ENCODE assay signal across 8 cellular contexts in the genomic region with DNA sequence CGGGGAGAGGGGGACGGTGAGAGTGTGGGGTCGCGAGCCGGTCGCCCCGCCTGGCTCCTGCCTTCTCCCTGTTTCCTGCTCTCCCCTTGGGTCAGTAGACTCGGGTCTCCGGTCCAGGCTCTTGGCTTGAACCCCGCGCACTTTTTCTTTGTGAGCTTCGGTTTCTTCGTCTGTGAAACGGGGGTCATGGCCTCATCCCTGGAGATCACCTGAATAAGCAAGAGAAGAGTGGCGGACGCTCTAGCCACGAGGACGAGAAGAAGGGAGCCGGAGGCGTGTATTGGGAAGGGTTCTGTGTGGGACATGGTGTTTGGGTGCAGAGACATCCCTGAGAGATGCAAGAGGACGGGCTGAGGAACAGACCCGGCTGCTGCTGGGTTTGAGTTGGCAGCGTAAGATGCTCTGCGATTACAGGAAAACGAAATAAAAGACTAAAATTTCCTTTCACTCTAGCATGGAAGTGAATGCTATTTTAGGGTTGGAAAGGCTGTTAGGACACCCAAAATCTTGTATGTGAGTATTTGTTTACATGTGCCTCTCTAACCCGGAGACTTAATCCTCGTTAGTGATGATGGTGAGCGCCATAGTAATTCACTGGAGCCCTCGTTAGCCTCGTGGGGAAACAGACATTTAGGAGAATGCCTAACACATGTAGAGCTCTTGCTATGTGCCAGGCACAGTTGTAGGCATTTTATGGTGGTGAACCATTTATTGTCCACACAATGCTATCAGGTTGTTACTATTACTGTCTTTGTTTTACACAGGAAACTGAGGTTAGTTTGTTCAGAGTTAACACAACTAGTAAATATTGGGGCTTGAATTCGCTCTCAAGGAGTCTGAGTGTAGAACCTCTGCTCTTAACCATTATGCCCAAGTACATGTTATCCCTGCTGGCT. TPM values are rescaled to one million over a fixed set of nuclear protein-coding genes. Genes with fewer than 3 reads are reported as not detected.
DNase-seq lines count a peak whose midpoint lies in the region; ATAC-seq and TF ChIP-seq lines count a peak whose summit lies in the region.

No MANE protein-coding gene starts in this region.

- H3K9me3 Mint-ChIP-seq in activated CD4-positive, alpha-beta memory T cell treated with anti-CD3 and anti-CD28 coated beads for 36 hours: no peaks in the 10 kb centered on the region
- no peaks in the 10 kb centered on the region for H3K9me3 Mint-ChIP-seq in stimulated activated naive B cell treated with anti-CD40 and anti-IgM and Interleukin-4, amounts not matched to agents 10 μg/mL and 1 μg/mL and 100 μg/mL, for 72 hours

- CTCF ChIA-PET in activated CD4-positive, alpha-beta memory T cell treated with anti-CD3 and anti-CD28 coated beads for 36 hours (lab: Charles Lee): interaction anchor here (1.0 to 3.1 kb wide), 22 partner anchors 7 to 241 kb away, joined by 3 to 42 read pairs (median 6); partner anchors contain the start of genes C16orf54 and PAGR1

- peak overlapping the region; percentile 100 for H3K4me3 Mint-ChIP-seq in activated CD4-positive, alpha-beta memory T cell treated with anti-CD3 and anti-CD28 coated beads for 36 hours
- H3K4me3 Mint-ChIP-seq in stimulated activated naive B cell treated with anti-CD40 and anti-IgM and Interleukin-4, amounts not matched to agents 10 μg/mL and 1 μg/mL and 100 μg/mL, for 72 hours: peak overlapping the region; percentile 97

- H3K4me1 Mint-ChIP-seq in activated CD4-positive, alpha-beta memory T cell treated with anti-CD3 and anti-CD28 coated beads for 36 hours (ENCODE audit: low read depth): peaks cover 35% of the 10 kb centered on the region
- peaks cover 20 to 41% of the 10 kb centered on the region in 2 donors for H3K4me1 Mint-ChIP-seq in stimulated activated naive B cell treated with anti-CD40 and anti-IgM and Interleukin-4, amounts not matched to agents 10 μg/mL and 1 μg/mL and 100 μg/mL, for 72 hours

- in situ Hi-C loops in GM13976 (cut with MboI; ENCODE audit: low sequenced_read_pairs, unreplicated experiment): no loop called here

- peak overlapping the region; percentile 97 for H3K27ac Mint-ChIP-seq in activated CD4-positive, alpha-beta memory T cell treated with anti-CD3 and anti-CD28 coated beads for 36 hours
- H3K27ac Mint-ChIP-seq in stimulated activated naive B cell treated with anti-CD40 and anti-IgM and Interleukin-4, amounts not matched to agents 10 μg/mL and 1 μg/mL and 100 μg/mL, for 72 hours: peak overlapping the region; percentile 98

- POLR2A ChIA-PET in activated CD4-positive, alpha-beta memory T cell treated with anti-CD3 and anti-CD28 coated beads for 36 hours (lab: Charles Lee): interaction anchor here (0.6 to 2.7 kb wide), 18 partner anchors 11 to 204 kb away, joined by 3 to 29 read pairs (median 4); partner anchors contain the start of genes C16orf54, HIRIP3, KCTD13 and MAZ

- intact Hi-C loops in activated CD4-positive, alpha-beta memory T cell treated with anti-CD3 and anti-CD28 coated beads for 36 hours (cut with micrococcal nuclease): loop anchor here (1.0 to 2.0 kb wide), 4 partner anchors 14 to 90 kb away; partner anchors contain the start of gene C16orf54

- peak; percentile 26 for DNase-seq in EH (ENCODE audit: low read depth)
- DNase-seq in activated CD4-positive, alpha-beta memory T cell treated with anti-CD3 and anti-CD28 coated beads for 36 hours: no peak
- DNase-seq in stimulated activated naive B cell treated with anti-CD40 and anti-IgM and Interleukin-4, amounts not matched to agents 10 μg/mL and 1 μg/mL and 100 μg/mL, for 72 hours: no peak
- no peak for DNase-seq in activated CD4-positive, alpha-beta T cell treated with anti-CD3 and anti-CD28 coated beads for 4 hours
- no peak for DNase-seq in GM13976 (ENCODE audit: low spot score)

- ATAC-seq in HG02678 (IDR thresholded peaks at IDR 0.05; ENCODE audit: unreplicated experiment) (peak; percentile 25), GM21723 (IDR thresholded peaks at IDR 0.05; ENCODE audit: unreplicated experiment) (no peak)
- peak; percentile 2 to 21 for ATAC-seq in stimulated activated naive B cell treated with anti-CD40 and anti-IgM and Interleukin-4, amounts not matched to agents 10 μg/mL and 1 μg/mL and 100 μg/mL, for 72 hours (replicated peaks)

- TF ChIP-seq CTCF in GM13976 (IDR thresholded peaks at IDR 0.05; ENCODE audit: borderline replicate concordance, control extremely low read depth, extremely low read depth, insufficient read depth, missing control alignments): no peak

- H3K4me3 ChIP-seq in iPS-11a (ENCODE audit: low read depth, low read length): peak overlapping the region; percentile 98

- H3K27me3 Mint-ChIP-seq in activated CD4-positive, alpha-beta memory T cell treated with anti-CD3 and anti-CD28 coated beads for 36 hours: no peaks in the 10 kb centered on the region
- H3K27me3 Mint-ChIP-seq in stimulated activated naive B cell treated with anti-CD40 and anti-IgM and Interleukin-4, amounts not matched to agents 10 μg/mL and 1 μg/mL and 100 μg/mL, for 72 hours: no peaks in the 10 kb centered on the region

- peaks cover 37% of the 10 kb centered on the region for H3K36me3 Mint-ChIP-seq in activated CD4-positive, alpha-beta memory T cell treated with anti-CD3 and anti-CD28 coated beads for 36 hours
- H3K36me3 Mint-ChIP-seq in stimulated activated naive B cell treated with anti-CD40 and anti-IgM and Interleukin-4, amounts not matched to agents 10 μg/mL and 1 μg/mL and 100 μg/mL, for 72 hours: peaks cover 10 to 14% of the 10 kb centered on the region in 2 donors

RNA-seq across cellular contexts. Expression of gene KIF22, which starts 0.6 kb away (rescaled TPM):
- 100 to 1,000 TPM; 174 to 180 TPM for total RNA-seq in activated CD4-positive, alpha-beta memory T cell treated with anti-CD3 and anti-CD28 coated beads for 36 hours

RNA-seq across cellular contexts. Expression of gene ZG16, which starts 13.1 kb away (rescaled TPM):
- not detected for total RNA-seq in activated CD4-positive, alpha-beta memory T cell treated with anti-CD3 and anti-CD28 coated beads for 36 hours

RNA-seq across cellular contexts. Expression of gene MAZ, which starts 15.1 kb away (rescaled TPM):
- total RNA-seq in activated CD4-positive, alpha-beta memory T cell treated with anti-CD3 and anti-CD28 coated beads for 36 hours: 100 to 1,000 TPM; 227 to 242 TPM

RNA-seq across cellular contexts. Expression of gene PRRT2, which starts 20.8 kb away (rescaled TPM):
- total RNA-seq in activated CD4-positive, alpha-beta memory T cell treated with anti-CD3 and anti-CD28 coated beads for 36 hours: 1 to 10 TPM in 1 of 2 experiments, under 1 TPM in 1; 1.00 to 2.6 TPM

RNA-seq across cellular contexts. Expression of gene PAGR1, which starts 24.8 kb away (rescaled TPM):
- 10 to 100 TPM; 21.9 to 24.0 TPM for total RNA-seq in activated CD4-positive, alpha-beta memory T cell treated with anti-CD3 and anti-CD28 coated beads for 36 hours
